Comparison of ENCODE assay signal across 8 cellular contexts in genomic region chr1:54764132-54764921, GRCh38. TPM values are rescaled to one million over a fixed set of nuclear protein-coding genes. Genes with fewer than 3 reads are reported as not detected.
DNase-seq lines count a peak whose midpoint lies in the region; TF ChIP-seq lines count a peak whose summit lies in the region.

Gene PARS2, minus strand, starts transcription at chr1:54764523. Its CDS starts 5,362 bp downstream, at chr1:54759161.

- H3K36me3 ChIP-seq in effector memory CD4-positive, alpha-beta T cell (ENCODE audit: control insufficient read depth, insufficient read depth, low read length) = no peaks in the 10 kb centered on the region

- TF ChIP-seq CTCF in GM20000 (IDR thresholded peaks at IDR 0.05; ENCODE audit: extremely low read depth, missing control alignments) = no peak

- peaks cover 10% of the 10 kb centered on the region for H3K4me1 ChIP-seq in effector memory CD4-positive, alpha-beta T cell (ENCODE audit: control insufficient read depth, insufficient read depth, low read length, poor library complexity, severe bottlenecking)

- H3K4me3 ChIP-seq in effector memory CD4-positive, alpha-beta T cell (ENCODE audit: insufficient read depth, low read depth, low read length, poor library complexity, severe bottlenecking) = peak within 1 kb of the TSS; percentile 76

- no peaks in the 10 kb centered on the region for H3K9me3 ChIP-seq in effector memory CD4-positive, alpha-beta T cell (ENCODE audit: control insufficient read depth, low read length)

- DNase-seq in COLO668 (lab: John Stamatoyannopoulos, UW; ENCODE audit: unreplicated experiment) (peak; percentile 100), GM20000 (ENCODE audit: low spot score) (peak; percentile 97), HS-5 (ENCODE audit: low read depth) (peak; percentile 98), NK-92 (lab: John Stamatoyannopoulos, UW; ENCODE audit: unreplicated experiment) (peak; percentile 78), lung microvascular endothelial cell (ENCODE audit: low read depth in 2 of 2) (peak; percentile 100)
- DNase-seq in activated CD8-positive, alpha-beta memory T cell treated with anti-CD3 and anti-CD28 coated beads for 24 hours = peak; percentile 96
- peak; percentile 93 to 94 (median 93) for DNase-seq in effector memory CD4-positive, alpha-beta T cell
- peak; percentile 92 to 93 (median 92) for DNase-seq in stimulated activated CD4-positive, alpha-beta T cell treated with anti-CD3 and anti-CD28 coated beads, TNF-alpha, amount 100 ng/mL, for 4 hours (ENCODE audit: low read depth in 3 of 3)

- H3K27me3 ChIP-seq in effector memory CD4-positive, alpha-beta T cell (replicated peaks; ENCODE audit: control insufficient read depth, insufficient read depth, low read length, poor library complexity, severe bottlenecking) = no peaks in the 10 kb centered on the region

- H3K27ac ChIP-seq in effector memory CD4-positive, alpha-beta T cell (ENCODE audit: insufficient read depth, low read length, poor library complexity, severe bottlenecking) = peak within 1 kb of the TSS; percentile 63

RNA-seq across cellular contexts. Expression of gene PARS2, which starts in this region (rescaled TPM):
- 3.1 and 3.8 TPM in 2 replicates for total RNA-seq in lung microvascular endothelial cell

Comparison
In these comparisons a context has a peak if more than half of its experiments do, and no peak if none do; other contexts are left out.
1. Peak in every context shown above with its lines: DNase-seq, H3K4me3 ChIP-seq and H3K27ac ChIP-seq.